ENCODE assay signal across 23 cellular contexts in the genomic region with DNA sequence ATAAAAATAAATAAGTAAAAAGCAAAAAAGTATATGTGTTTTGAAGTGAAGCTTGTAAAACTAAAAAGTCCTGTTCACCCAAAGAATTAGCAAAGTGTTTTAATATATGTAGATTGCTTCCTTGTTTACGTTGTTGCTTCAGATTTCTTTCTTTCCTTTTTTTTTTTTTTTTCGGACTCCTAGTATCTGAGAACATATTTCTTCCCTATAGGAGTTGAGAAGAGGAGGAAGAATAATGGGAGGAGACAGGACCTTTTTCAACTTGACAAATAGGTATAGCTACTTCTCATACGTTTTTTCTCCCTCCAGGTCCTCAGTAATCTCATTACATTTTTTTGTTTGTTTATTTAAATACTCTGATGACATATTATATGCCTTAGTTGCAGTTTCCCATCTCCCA. TPM values are rescaled to one million over a fixed set of nuclear protein-coding genes. Genes with fewer than 3 reads are reported as not detected.
A peak's percentile ranks its signal among the peaks of the same experiment; 100 is the strongest.
DNase-seq lines count a peak whose midpoint lies in the region; ATAC-seq, FAIRE-seq and TF ChIP-seq lines count a peak whose summit lies in the region.
"Had no signal": no experiment of that assay in that cellular context is flagged by ENCODE, and none has a peak within 500 bp of the region (broad histone marks: within the 10 kb centered on the region; RNA-seq: fewer than 3 reads in every experiment).

No MANE protein-coding gene starts in this region.

- no peak overlapping the region for H3K14ac ChIP-seq in trophoblast cell (ENCODE audit: low read length)

- DNase-seq in GM23338 (ENCODE audit: low spot score) (no peak), HEK293T (ENCODE audit: extremely low spot score) (no peak), K562 (ENCODE audit: extremely low read depth in 1 of 4, low spot score in 3 of 4) (no peak), type B pancreatic cell (ENCODE audit: extremely low spot score, unreplicated experiment) (no peak), trophoblast cell (no peak), NCI-H1092 (lab: John Stamatoyannopoulos, UW) (no peak)
- DNase-seq in activated CD4-positive, alpha-beta memory T cell treated with anti-CD3 and anti-CD28 coated beads for 36 hours: no peak
- DNase-seq: 8988T; ACHN; AML-193; BE2C; CD4-positive, alpha-beta T cell; CD8-positive, alpha-beta memory T cell; DMS 273 treated with DMSO at 0.1 percent for 48 hours; DND-41; H7 had no signal

- peak; percentile 64 for FAIRE-seq in K562 (lab: Jason Lieb, UNC)
- FAIRE-seq: G401.6, GM12892, H1 had no signal

- H3K79me2 ChIP-seq in GM23338 (replicated peaks; ENCODE audit: insufficient read depth): peaks cover 19% of the 10 kb centered on the region
- no peaks in the 10 kb centered on the region for H3K79me2 ChIP-seq in K562 (ENCODE audit: control insufficient read depth, insufficient read depth, low read length)
- no peaks in the 10 kb centered on the region for H3K79me2 ChIP-seq in trophoblast cell (ENCODE audit: control insufficient read depth, insufficient read depth, low read length, poor library complexity)

- H3K36me3 ChIP-seq in GM23338 (ENCODE audit: insufficient read depth) (no peaks in the 10 kb centered on the region), K562 (ENCODE audit: control insufficient read depth, insufficient read depth, low read length) (no peaks in the 10 kb centered on the region), trophoblast cell (ENCODE audit: control insufficient read depth in 1 of 2, insufficient read depth in 2 of 2, low read length in 2 of 2) (no peaks in the 10 kb centered on the region)
- H3K36me3 ChIP-seq: BE2C; BLaER1 treated with 17β-estradiol and CSF1 and Interleukin-3, amounts not matched to agents 10 nM and 100 nM had no signal

- in situ Hi-C loops in K562 (cut with MboI): no loop called here

- no peaks in the 10 kb centered on the region for H3K9me3 Mint-ChIP-seq in GM23338
- no peaks in the 10 kb centered on the region for H3K9me3 Mint-ChIP-seq in type B pancreatic cell
- no peaks in the 10 kb centered on the region for H3K9me3 Mint-ChIP-seq in activated CD4-positive, alpha-beta memory T cell treated with anti-CD3 and anti-CD28 coated beads for 36 hours
- H3K9me3 Mint-ChIP-seq: CD4-positive, alpha-beta T cell; CD8-positive, alpha-beta memory T cell had no signal

- H3K9me2 ChIP-seq in GM23338 (ENCODE audit: insufficient read depth): no peaks in the 10 kb centered on the region

- no peak overlapping the region for H3K4ac ChIP-seq in trophoblast cell (ENCODE audit: low read depth, low read length)

- no peak overlapping the region for H3K18ac ChIP-seq in trophoblast cell (ENCODE audit: low read length)

- peaks cover 17% of the 10 kb centered on the region for H3K4me1 ChIP-seq in GM23338 (ENCODE audit: insufficient read depth)
- no peaks in the 10 kb centered on the region for H3K4me1 ChIP-seq in K562 (replicated peaks in 1 of 2; ENCODE audit: control insufficient read depth in 2 of 2, insufficient read depth in 2 of 2, low read length in 2 of 2)
- H3K4me1 ChIP-seq in trophoblast cell (ENCODE audit: control insufficient read depth in 1 of 2, insufficient read depth in 2 of 2, low read length in 2 of 2): peaks cover 0 to 3% of the 10 kb centered on the region in 2 experiments
- H3K4me1 ChIP-seq: BE2C had no signal

- H2BK120ac ChIP-seq in trophoblast cell (ENCODE audit: insufficient read depth, low read length, poor library complexity): no peak overlapping the region

- no peaks in the 10 kb centered on the region for H3K27me3 Mint-ChIP-seq in GM23338 (ENCODE audit: insufficient read depth, low read depth, poor library complexity)
- H3K27me3 Mint-ChIP-seq in type B pancreatic cell: no peaks in the 10 kb centered on the region
- no peaks in the 10 kb centered on the region for H3K27me3 Mint-ChIP-seq in activated CD4-positive, alpha-beta memory T cell treated with anti-CD3 and anti-CD28 coated beads for 36 hours
- H3K27me3 Mint-ChIP-seq: CD4-positive, alpha-beta T cell; CD8-positive, alpha-beta memory T cell had no signal

- no peak for TF ChIP-seq RAD21 in K562 (CRISPR knock-in tag; conservative IDR thresholded peaks at IDR 0.05 in 1 of 2, IDR thresholded peaks at IDR 0.05 in 1 of 2)

- POLR2A ChIA-PET in HEK293T (lab: Yijun Ruan, JAX) (interaction anchor here (1.0 kb wide), 1 partner anchor 10 kb away, joined by 3 read pairs; no protein-coding TSS in a partner anchor), K562 (lab: Yijun Ruan, JAX) (interaction anchor here (0.7 kb wide), 1 partner anchor 9 kb away, joined by 6 read pairs; no protein-coding TSS in a partner anchor)
- POLR2A ChIA-PET in activated CD4-positive, alpha-beta memory T cell treated with anti-CD3 and anti-CD28 coated beads for 36 hours (lab: Charles Lee): no interaction called here

- BruUV-seq in K562 (replicated peaks; lab: Mats Ljungman, UMichigan): no TSS peak

- H2BK5ac ChIP-seq in trophoblast cell (ENCODE audit: low read depth, low read length, poor library complexity): no peak overlapping the region

- no peak overlapping the region for H2AFZ ChIP-seq in GM23338
- H2AFZ ChIP-seq in K562 (ENCODE audit: low read depth, low read length): no peak overlapping the region
- H2AFZ ChIP-seq in trophoblast cell (ENCODE audit: insufficient read depth, low read length, poor library complexity): no peak overlapping the region

- H3K36me3 Mint-ChIP-seq in GM23338 (ENCODE audit: low read depth) (no peaks in the 10 kb centered on the region), type B pancreatic cell (peaks cover 3% of the 10 kb centered on the region)
- H3K36me3 Mint-ChIP-seq in activated CD4-positive, alpha-beta memory T cell treated with anti-CD3 and anti-CD28 coated beads for 36 hours: no peaks in the 10 kb centered on the region
- H3K36me3 Mint-ChIP-seq: CD14-positive monocyte had no signal

- CTCF ChIA-PET in HEK293T (lab: Yijun Ruan, JAX): interaction anchor here (0.8 kb wide), 1 partner anchor 28 kb away, joined by 5 read pairs; no protein-coding TSS in a partner anchor
- CTCF ChIA-PET in K562 (lab: Yijun Ruan, JAX; ENCODE audit: low intra/inter-chr PET ratio): no interaction called here
- CTCF ChIA-PET in activated CD4-positive, alpha-beta memory T cell treated with anti-CD3 and anti-CD28 coated beads for 36 hours (lab: Charles Lee): no interaction called here

- TF ChIP-seq POLR2A in K562 (conservative IDR thresholded peaks at IDR 0.05): no peak

- no peaks in the 10 kb centered on the region; the same call in 1 of the 2 replicates for H4K20me1 ChIP-seq in GM23338 (replicated peaks; ENCODE audit: insufficient read depth)
- no peaks in the 10 kb centered on the region for H4K20me1 ChIP-seq in K562 (replicated peaks; ENCODE audit: control insufficient read depth, insufficient read depth, low read length)

- no peaks in the 10 kb centered on the region for H3K79me1 ChIP-seq in trophoblast cell (ENCODE audit: low read length)

- H2BK12ac ChIP-seq in trophoblast cell (ENCODE audit: low read length): no peak overlapping the region

- H3K23ac ChIP-seq in trophoblast cell (ENCODE audit: low read length): no peak overlapping the region

- TF ChIP-seq EP300 in K562 (IDR thresholded peaks at IDR 0.05; ENCODE audit: low read length): no peak

- H3K27ac Mint-ChIP-seq in GM23338: peak overlapping the region; percentile 61; the same call in 1 of the 2 replicates
- H3K27ac Mint-ChIP-seq in type B pancreatic cell: peak overlapping the region; percentile 59
- H3K27ac Mint-ChIP-seq in activated CD4-positive, alpha-beta memory T cell treated with anti-CD3 and anti-CD28 coated beads for 36 hours: no peak overlapping the region
- H3K27ac Mint-ChIP-seq: CD14-positive monocyte; CD4-positive, alpha-beta T cell; CD8-positive, alpha-beta memory T cell had no signal

- no peak overlapping the region for H3K4me3 ChIP-seq in GM23338
- no peak overlapping the region for H3K4me3 ChIP-seq in K562
- H3K4me3 ChIP-seq in trophoblast cell (ENCODE audit: low read depth, low read length): no peak overlapping the region
- H3K4me3 ChIP-seq: A549; BLaER1 treated with 17β-estradiol and CSF1 and Interleukin-3, amounts not matched to agents 10 nM and 100 nM had no signal

- intact Hi-C loops in K562 (cut with micrococcal nuclease): no loop called here
- intact Hi-C loops in activated CD4-positive, alpha-beta memory T cell treated with anti-CD3 and anti-CD28 coated beads for 36 hours (cut with micrococcal nuclease): no loop called here

- H4K91ac ChIP-seq in trophoblast cell (ENCODE audit: low read depth, low read length): no peak overlapping the region

- no peaks in the 10 kb centered on the region for H3F3A ChIP-seq in GM23338 (replicated peaks; ENCODE audit: low read depth)

- H3K4me1 Mint-ChIP-seq in GM23338: peaks cover 52% of the 10 kb centered on the region
- peaks cover 33% of the 10 kb centered on the region for H3K4me1 Mint-ChIP-seq in type B pancreatic cell (ENCODE audit: unreplicated experiment)
- H3K4me1 Mint-ChIP-seq in activated CD4-positive, alpha-beta memory T cell treated with anti-CD3 and anti-CD28 coated beads for 36 hours (ENCODE audit: low read depth): peaks cover 4% of the 10 kb centered on the region
- H3K4me1 Mint-ChIP-seq: CD14-positive monocyte had no signal

- H3K4me3 Mint-ChIP-seq in GM23338: no peak overlapping the region
- H3K4me3 Mint-ChIP-seq in type B pancreatic cell: no peak overlapping the region
- no peak overlapping the region for H3K4me3 Mint-ChIP-seq in activated CD4-positive, alpha-beta memory T cell treated with anti-CD3 and anti-CD28 coated beads for 36 hours
- H3K4me3 Mint-ChIP-seq: CD14-positive monocyte; CD4-positive, alpha-beta T cell; CD8-positive, alpha-beta memory T cell had no signal

- WGBS in K562 (ENCODE audit: insufficient coverage, low coverage, missing lambda C conversion rate): 0% methylated on average over 2 of the region's 3 CpGs
- WGBS in trophoblast cell (ENCODE audit: extremely low coverage, insufficient coverage, insufficient read length): no CpG with 5 or more reads among the region's 3 CpGs

- ATAC-seq in GM23338: no peak
- no peak for ATAC-seq in K562
- ATAC-seq: A549, HCT116 had no signal

- H3K27me3 ChIP-seq in GM23338 (ENCODE audit: insufficient read depth): no peaks in the 10 kb centered on the region
- H3K27me3 ChIP-seq in K562 (ENCODE audit: control insufficient read depth in 2 of 2, insufficient read depth in 2 of 2, low read length in 2 of 2): no peaks in the 10 kb centered on the region
- H3K27me3 ChIP-seq in trophoblast cell (ENCODE audit: insufficient read depth, low read length): no peaks in the 10 kb centered on the region
- H3K27me3 ChIP-seq: BE2C; BLaER1 treated with 17β-estradiol and CSF1 and Interleukin-3, amounts not matched to agents 10 nM and 100 nM had no signal

- H3K9me1 ChIP-seq in K562 (ENCODE audit: control insufficient read depth, insufficient read depth, low read length): no peaks in the 10 kb centered on the region

- no peaks in the 10 kb centered on the region for H3K9me3 ChIP-seq in K562 (replicated peaks; ENCODE audit: control insufficient read depth, insufficient read depth, low read depth, low read length)
- no peaks in the 10 kb centered on the region for H3K9me3 ChIP-seq in trophoblast cell (ENCODE audit: insufficient read depth, low read depth, low read length)
- H3K9me3 ChIP-seq: A549, BE2C had no signal

- no peak overlapping the region for H2AK5ac ChIP-seq in trophoblast cell (ENCODE audit: low read length)

- H3K4me2 ChIP-seq in GM23338: no peak overlapping the region
- H3K4me2 ChIP-seq in K562 (ENCODE audit: insufficient read depth, low read length): no peak overlapping the region
- H3K4me2 ChIP-seq in trophoblast cell (ENCODE audit: low read length): no peak overlapping the region
- H3K4me2 ChIP-seq: A549; BLaER1 treated with 17β-estradiol and CSF1 and Interleukin-3, amounts not matched to agents 10 nM and 100 nM had no signal

- H3K27ac ChIP-seq in GM23338 (ENCODE audit: low read depth) (no peak overlapping the region), K562 (ENCODE audit: extremely low read depth, low read depth, low read length) (no peak overlapping the region), trophoblast cell (ENCODE audit: low read depth, low read length) (no peak overlapping the region)
- H3K27ac ChIP-seq: A549; BLaER1 treated with 17β-estradiol and CSF1 and Interleukin-3, amounts not matched to agents 10 nM and 100 nM had no signal

- H3K9ac ChIP-seq in K562 (ENCODE audit: insufficient read depth in 1 of 2, low read depth in 2 of 2, low read length in 2 of 2) (no peak overlapping the region), trophoblast cell (ENCODE audit: low read length) (no peak overlapping the region)
- H3K9ac ChIP-seq: BLaER1 treated with 17β-estradiol and CSF1 and Interleukin-3, amounts not matched to agents 10 nM and 100 nM had no signal

- no peak overlapping the region for H4K8ac ChIP-seq in trophoblast cell (ENCODE audit: low read depth, low read length)

- no peak overlapping the region for H4K12ac ChIP-seq in trophoblast cell (ENCODE audit: low read depth, low read length)

- TF ChIP-seq CTCF in GM23338 (conservative IDR thresholded peaks at IDR 0.05; ENCODE audit: low read depth in 2 of 2) (no peak), K562 (IDR thresholded peaks at IDR 0.05 in 2 of 3, conservative IDR thresholded peaks at IDR 0.05 in 1 of 3; ENCODE audit: insufficient read depth in 2 of 3, low read depth in 1 of 3, low read length in 3 of 3) (no peak), type B pancreatic cell (conservative IDR thresholded peaks at IDR 0.05) (no peak)

RNA-seq across cellular contexts. Expression of gene DISP1, which starts 8.8 kb away (rescaled TPM):
- total RNA-seq in GM23338 (2014; rRNA removed; shearing (Covaris generic)): 3.1 and 4.4 TPM in 2 replicates
- polyA plus RNA-seq in GM23338 (2016; fragmentation: Nextera tagmentation; extraction: Ambion mirVana): 2.4 and 2.7 TPM in 2 replicates
- total RNA-seq in K562 (2011; cell fraction: chromatin; rRNA removed; ENCODE audit: low replicate concordance): 0.65 TPM in 1 of 2 replicates, not detected in the other
- total RNA-seq in K562 (2011; cell fraction: nucleolus; rRNA removed): not detected in 2 replicates
- total RNA-seq in K562 (2011; cell fraction: nucleoplasm; rRNA removed): 0.29 and 0.76 TPM in 2 replicates
- not detected in 2 replicates for total RNA-seq in K562 (2014; rRNA removed)
- total RNA-seq in K562 (2014; rRNA removed; fragmentation: Illumina TruSeq; extraction: Trizol): 0.04 TPM in 1 of 2 replicates, not detected in the other
- 0.11 TPM in 2 replicates for total RNA-seq in K562 (2015; rRNA removed; fragmentation: Illumina TruSeq; extraction: Trizol)
- 0.02 and 0.09 TPM in 2 replicates for total RNA-seq in K562 (2021)
- polyA plus RNA-seq in K562 (2011; rRNA removed): 0.03 TPM in 1 of 2 replicates, not detected in the other
- 0.01 and 0.03 TPM in 2 replicates for polyA plus RNA-seq in K562 (2011; cell fraction: cytosol; rRNA removed)
- polyA plus RNA-seq in K562 (2011; cell fraction: nucleus; rRNA removed): not detected in 2 replicates
- polyA plus RNA-seq in K562 (2012): 0.03 and 0.18 TPM in 2 replicates
- 0.04 and 0.06 TPM in 2 replicates for polyA plus RNA-seq in K562 (2014; fragmentation: Illumina TruSeq; extraction: Trizol)
- under 1 TPM; 0.15 to 0.35 TPM for polyA plus RNA-seq in K562 (2014; fragmentation: Nextera tagmentation; extraction: Ambion mirVana)
- polyA plus RNA-seq in K562 (2014; rRNA removed): 0.03 TPM in 1 of 2 replicates, not detected in the other
- 0.27 and 0.46 TPM in 2 replicates for polyA minus RNA-seq in K562 (2011; rRNA and poly(A)+ RNA removed)
- not detected in 2 replicates for polyA minus RNA-seq in K562 (2011; cell fraction: cytosol; rRNA and poly(A)+ RNA removed)
- polyA minus RNA-seq in K562 (2011; cell fraction: nucleus; rRNA and poly(A)+ RNA removed): under 0.01 and 0.11 TPM in 2 replicates
- 4.9 and 15.8 TPM in 2 replicates for total RNA-seq in type B pancreatic cell (ENCODE audit: low replicate concordance)
- 1 to 10 TPM in 1 of 2 experiments, under 1 TPM in 1; 0.81 to 1.1 TPM for total RNA-seq in activated CD4-positive, alpha-beta memory T cell treated with anti-CD3 and anti-CD28 coated beads for 36 hours
- polyA plus RNA-seq in trophoblast cell (2013): 3.8 and 4.1 TPM in 2 replicates
